ENCODE assay signal across 30 cellular contexts in genomic region chr11:134577801-134578200, GRCh38.
"Had no signal": no experiment of that assay in that cellular context is flagged by ENCODE, and none has a peak within 500 bp of the region (broad histone marks: within the 10 kb centered on the region; RNA-seq: fewer than 3 reads in every experiment).

No MANE protein-coding gene starts in this region.

- H3K4me1 ChIP-seq: ascending aorta, breast epithelium, SJCRH30 had no signal

- H3K27me3 ChIP-seq: ascending aorta had no signal

- H3K27ac ChIP-seq: ascending aorta, breast epithelium, KMS-11, SJCRH30, SK-N-MC, WERI-Rb-1 had no signal

- H3K9me3 ChIP-seq: ascending aorta, breast epithelium, SJCRH30 had no signal

- DNase-seq: activated CD4-positive, alpha-beta memory T cell treated with anti-CD3 and anti-CD28 coated beads, Interleukin-2, amount 10 ng/mL, durations not matched to agents 7 days and 5 days; activated CD4-positive, alpha-beta T cell treated with anti-CD3 and anti-CD28 coated beads for 1 hour; activated CD4-positive, alpha-beta T cell treated with anti-CD3 and anti-CD28 coated beads for 48 hours; activated CD4-positive, CD25-positive, alpha-beta regulatory T cell; activated CD8-positive, alpha-beta memory T cell treated with anti-CD3 and anti-CD28 coated beads, Interleukin-2, amount 10 ng/mL, durations not matched to agents 7 days and 5 days; activated effector memory CD4-positive, alpha-beta T cell treated with anti-CD3 and anti-CD28 coated beads, Interleukin-2, amount 50 U/mL, for 16 hours; activated naive CD4-positive, alpha-beta T cell; activated naive CD4-positive, alpha-beta T cell treated with anti-CD3 and anti-CD28 coated beads, Interleukin-2, amount 50 U/mL, for 16 hours; activated naive CD8-positive, alpha-beta T cell treated with anti-CD3 and anti-CD28 coated beads for 36 hours; activated T-cell treated with anti-CD3 and anti-CD28 coated beads, Interleukin-2, amount 50 U/mL, for 48 hours; amygdala; NCI-H1105; NCI-H1417 treated with DMSO at 0.1 percent for 48 hours; NCI-H1694; NCI-H1930; NCI-H2081 treated with DMSO at 0.1 percent for 48 hours; NCI-H226; NCI-H446 treated with DMSO at 0.1 percent for 48 hours; NCI-H524; NCI-H69; NCI-H82; SHP77; SJCRH30; T1000; WERI-Rb-1 had no signal

- H3K36me3 ChIP-seq: ascending aorta, breast epithelium, SJCRH30, WERI-Rb-1 had no signal

- H3K4me3 ChIP-seq: ascending aorta, breast epithelium, SJCRH30, SK-N-MC had no signal

- ATAC-seq: activated CD8-positive, alpha-beta memory T cell treated with anti-CD3 and anti-CD28 coated beads, Interleukin-2, amount 10 ng/mL, durations not matched to agents 7 days and 5 days; Panc1 had no signal
